Comparison of ENCODE assay signal across 2 cellular contexts in the genomic region with DNA sequence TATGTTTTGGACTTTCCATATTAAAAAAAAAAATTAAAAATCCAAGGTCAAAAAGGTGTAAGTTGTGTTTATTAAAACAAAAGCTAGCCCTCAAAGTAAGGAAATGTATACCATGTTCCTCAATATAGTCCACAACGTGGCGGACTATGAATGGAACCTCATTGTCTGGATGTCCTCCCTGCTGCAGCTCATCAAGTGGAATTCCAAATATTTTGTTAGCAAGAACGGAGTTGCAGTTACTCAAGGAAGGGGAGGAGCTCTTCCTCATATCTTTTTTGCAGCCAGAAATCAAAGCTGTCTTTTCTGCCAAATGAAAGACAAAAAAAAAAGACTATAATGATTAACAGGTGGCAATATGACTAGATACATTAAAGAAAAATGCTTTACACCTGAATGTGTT.
TF ChIP-seq lines count a peak whose summit lies in the region.

No MANE protein-coding gene starts in this region.

TF ChIP-seq in HepG2, 621 proteins besides CTCF, POLR2A, EP300 and RAD21 (continues in another document):
- TF ChIP-seq MED8 (CRISPR knock-in tag; IDR thresholded peaks at IDR 0.05; ENCODE audit: insufficient replicate concordance) (no peak), SIN3A (IDR thresholded peaks at IDR 0.05; ENCODE audit: borderline replicate concordance, low read depth, low read length) (no peak), ZNF772 (CRISPR knock-in tag; IDR thresholded peaks at IDR 0.05) (no peak), KDM5A (IDR thresholded peaks at IDR 0.05; ENCODE audit: borderline replicate concordance, low read length) (no peak), XRCC5 (optimal IDR thresholded peaks at IDR 0.05; ENCODE audit: low read length) (no peak), ZNF230 (CRISPR knock-in tag; IDR thresholded peaks at IDR 0.05) (no peak), ZNF678 (CRISPR knock-in tag; IDR thresholded peaks at IDR 0.05) (no peak), ZNF644 (CRISPR knock-in tag; IDR thresholded peaks at IDR 0.05; ENCODE audit: low read depth) (0 out of 2 replicates have a peak, but pooled peaks have one; percentile 38), TOE1 (CRISPR knock-in tag; IDR thresholded peaks at IDR 0.05) (no peak), HHEX (CRISPR knock-in tag; IDR thresholded peaks at IDR 0.05) (no peak), SOX5 (CRISPR knock-in tag; IDR thresholded peaks at IDR 0.05; ENCODE audit: borderline replicate concordance) (no peak), SP5 (CRISPR knock-in tag; IDR thresholded peaks at IDR 0.05; ENCODE audit: borderline replicate concordance, low read depth) (peak; percentile 30; the same call in 1 of the 2 replicates), ZNF749 (CRISPR knock-in tag; IDR thresholded peaks at IDR 0.05; ENCODE audit: borderline replicate concordance) (no peak), ZNF549 (CRISPR knock-in tag; IDR thresholded peaks at IDR 0.05) (no peak), SOX6 (IDR thresholded peaks at IDR 0.05) (no peak), SOX6 (CRISPR knock-in tag; IDR thresholded peaks at IDR 0.05) (0 out of 2 replicates have a peak, but pooled peaks have one; percentile 12), ZNF20 (CRISPR knock-in tag; IDR thresholded peaks at IDR 0.05) (no peak), SRF (IDR thresholded peaks at IDR 0.05; ENCODE audit: low read depth, low read length) (no peak), KDM5B (CRISPR knock-in tag; IDR thresholded peaks at IDR 0.05; ENCODE audit: borderline replicate concordance) (no peak)
- TF ChIP-seq, protein P1, sequence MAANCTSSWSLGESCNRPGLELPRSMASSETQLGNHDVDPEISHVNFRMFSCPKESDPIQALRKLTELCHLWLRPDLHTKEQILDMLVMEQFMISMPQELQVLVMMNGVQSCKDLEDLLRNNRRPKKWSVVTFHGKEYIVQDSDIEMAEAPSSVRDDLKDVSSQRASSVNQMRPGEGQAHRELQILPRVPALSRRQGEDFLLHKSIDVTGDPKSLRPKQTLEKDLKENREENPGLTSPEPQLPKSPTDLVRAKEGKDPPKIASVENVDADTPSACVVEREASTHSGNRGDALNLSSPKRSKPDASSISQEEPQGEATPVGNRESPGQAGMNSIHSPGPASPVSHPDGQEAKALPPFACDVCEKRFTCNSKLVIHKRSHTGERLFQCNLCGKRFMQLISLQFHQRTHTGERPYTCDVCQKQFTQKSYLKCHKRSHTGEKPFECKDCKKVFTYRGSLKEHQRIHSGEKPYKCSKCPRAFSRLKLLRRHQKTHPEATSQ (CRISPR knock-in tag; IDR thresholded peaks at IDR 0.05; ENCODE audit: borderline replicate concordance) = no peak
- TF ChIP-seq, protein P2, sequence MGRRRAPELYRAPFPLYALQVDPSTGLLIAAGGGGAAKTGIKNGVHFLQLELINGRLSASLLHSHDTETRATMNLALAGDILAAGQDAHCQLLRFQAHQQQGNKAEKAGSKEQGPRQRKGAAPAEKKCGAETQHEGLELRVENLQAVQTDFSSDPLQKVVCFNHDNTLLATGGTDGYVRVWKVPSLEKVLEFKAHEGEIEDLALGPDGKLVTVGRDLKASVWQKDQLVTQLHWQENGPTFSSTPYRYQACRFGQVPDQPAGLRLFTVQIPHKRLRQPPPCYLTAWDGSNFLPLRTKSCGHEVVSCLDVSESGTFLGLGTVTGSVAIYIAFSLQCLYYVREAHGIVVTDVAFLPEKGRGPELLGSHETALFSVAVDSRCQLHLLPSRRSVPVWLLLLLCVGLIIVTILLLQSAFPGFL (CRISPR knock-in tag; IDR thresholded peaks at IDR 0.05) = no peak
- TF ChIP-seq, protein P3, sequence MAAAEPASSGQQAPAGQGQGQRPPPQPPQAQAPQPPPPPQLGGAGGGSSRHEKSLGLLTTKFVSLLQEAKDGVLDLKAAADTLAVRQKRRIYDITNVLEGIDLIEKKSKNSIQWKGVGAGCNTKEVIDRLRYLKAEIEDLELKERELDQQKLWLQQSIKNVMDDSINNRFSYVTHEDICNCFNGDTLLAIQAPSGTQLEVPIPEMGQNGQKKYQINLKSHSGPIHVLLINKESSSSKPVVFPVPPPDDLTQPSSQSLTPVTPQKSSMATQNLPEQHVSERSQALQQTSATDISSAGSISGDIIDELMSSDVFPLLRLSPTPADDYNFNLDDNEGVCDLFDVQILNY (CRISPR knock-in tag; conservative IDR thresholded peaks at IDR 0.05) = no peak
- TF ChIP-seq, protein P4, sequence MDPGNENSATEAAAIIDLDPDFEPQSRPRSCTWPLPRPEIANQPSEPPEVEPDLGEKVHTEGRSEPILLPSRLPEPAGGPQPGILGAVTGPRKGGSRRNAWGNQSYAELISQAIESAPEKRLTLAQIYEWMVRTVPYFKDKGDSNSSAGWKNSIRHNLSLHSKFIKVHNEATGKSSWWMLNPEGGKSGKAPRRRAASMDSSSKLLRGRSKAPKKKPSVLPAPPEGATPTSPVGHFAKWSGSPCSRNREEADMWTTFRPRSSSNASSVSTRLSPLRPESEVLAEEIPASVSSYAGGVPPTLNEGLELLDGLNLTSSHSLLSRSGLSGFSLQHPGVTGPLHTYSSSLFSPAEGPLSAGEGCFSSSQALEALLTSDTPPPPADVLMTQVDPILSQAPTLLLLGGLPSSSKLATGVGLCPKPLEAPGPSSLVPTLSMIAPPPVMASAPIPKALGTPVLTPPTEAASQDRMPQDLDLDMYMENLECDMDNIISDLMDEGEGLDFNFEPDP (CRISPR knock-in tag; conservative IDR thresholded peaks at IDR 0.05) = no peak
- TF ChIP-seq, protein P5, sequence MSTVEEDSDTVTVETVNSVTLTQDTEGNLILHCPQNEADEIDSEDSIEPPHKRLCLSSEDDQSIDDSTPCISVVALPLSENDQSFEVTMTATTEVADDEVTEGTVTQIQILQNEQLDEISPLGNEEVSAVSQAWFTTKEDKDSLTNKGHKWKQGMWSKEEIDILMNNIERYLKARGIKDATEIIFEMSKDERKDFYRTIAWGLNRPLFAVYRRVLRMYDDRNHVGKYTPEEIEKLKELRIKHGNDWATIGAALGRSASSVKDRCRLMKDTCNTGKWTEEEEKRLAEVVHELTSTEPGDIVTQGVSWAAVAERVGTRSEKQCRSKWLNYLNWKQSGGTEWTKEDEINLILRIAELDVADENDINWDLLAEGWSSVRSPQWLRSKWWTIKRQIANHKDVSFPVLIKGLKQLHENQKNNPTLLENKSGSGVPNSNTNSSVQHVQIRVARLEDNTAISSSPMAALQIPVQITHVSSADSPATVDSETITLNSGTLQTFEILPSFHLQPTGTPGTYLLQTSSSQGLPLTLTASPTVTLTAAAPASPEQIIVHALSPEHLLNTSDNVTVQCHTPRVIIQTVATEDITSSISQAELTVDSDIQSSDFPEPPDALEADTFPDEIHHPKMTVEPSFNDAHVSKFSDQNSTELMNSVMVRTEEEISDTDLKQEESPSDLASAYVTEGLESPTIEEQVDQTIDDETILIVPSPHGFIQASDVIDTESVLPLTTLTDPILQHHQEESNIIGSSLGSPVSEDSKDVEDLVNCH (CRISPR knock-in tag; IDR thresholded peaks at IDR 0.05) = no peak

TF ChIP-seq in K562, 482 proteins besides CTCF, POLR2A, EP300 and RAD21:
- TF ChIP-seq RBM14 (IDR thresholded peaks at IDR 0.05; ENCODE audit: borderline replicate concordance, insufficient read depth, low read depth, low read length) = no peak
- TF ChIP-seq ZNF41 (CRISPR knock-in tag; conservative IDR thresholded peaks at IDR 0.05) = no peak
- TF ChIP-seq, protein P6, sequence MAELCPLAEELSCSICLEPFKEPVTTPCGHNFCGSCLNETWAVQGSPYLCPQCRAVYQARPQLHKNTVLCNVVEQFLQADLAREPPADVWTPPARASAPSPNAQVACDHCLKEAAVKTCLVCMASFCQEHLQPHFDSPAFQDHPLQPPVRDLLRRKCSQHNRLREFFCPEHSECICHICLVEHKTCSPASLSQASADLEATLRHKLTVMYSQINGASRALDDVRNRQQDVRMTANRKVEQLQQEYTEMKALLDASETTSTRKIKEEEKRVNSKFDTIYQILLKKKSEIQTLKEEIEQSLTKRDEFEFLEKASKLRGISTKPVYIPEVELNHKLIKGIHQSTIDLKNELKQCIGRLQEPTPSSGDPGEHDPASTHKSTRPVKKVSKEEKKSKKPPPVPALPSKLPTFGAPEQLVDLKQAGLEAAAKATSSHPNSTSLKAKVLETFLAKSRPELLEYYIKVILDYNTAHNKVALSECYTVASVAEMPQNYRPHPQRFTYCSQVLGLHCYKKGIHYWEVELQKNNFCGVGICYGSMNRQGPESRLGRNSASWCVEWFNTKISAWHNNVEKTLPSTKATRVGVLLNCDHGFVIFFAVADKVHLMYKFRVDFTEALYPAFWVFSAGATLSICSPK (IDR thresholded peaks at IDR 0.05; ENCODE audit: borderline replicate concordance) = no peak
- no peak for TF ChIP-seq GABPA (tag; conservative IDR thresholded peaks at IDR 0.05; ENCODE audit: low read depth)
- TF ChIP-seq ZNF79 (CRISPR knock-in tag; IDR thresholded peaks at IDR 0.05; ENCODE audit: low read depth) = no peak
- no peak for TF ChIP-seq ZNF12 (CRISPR knock-in tag; IDR thresholded peaks at IDR 0.05)
- no peak for TF ChIP-seq PHF21A (IDR thresholded peaks at IDR 0.05; ENCODE audit: borderline replicate concordance, low read depth)
- no peak for TF ChIP-seq FOXM1 (IDR thresholded peaks at IDR 0.05; ENCODE audit: low read depth)
- TF ChIP-seq FOXM1 (CRISPR knock-in tag; IDR thresholded peaks at IDR 0.05; ENCODE audit: low read depth) = no peak
- no peak for TF ChIP-seq SRSF1 (IDR thresholded peaks at IDR 0.05; ENCODE audit: low read depth, low read length)
- TF ChIP-seq, protein P7, sequence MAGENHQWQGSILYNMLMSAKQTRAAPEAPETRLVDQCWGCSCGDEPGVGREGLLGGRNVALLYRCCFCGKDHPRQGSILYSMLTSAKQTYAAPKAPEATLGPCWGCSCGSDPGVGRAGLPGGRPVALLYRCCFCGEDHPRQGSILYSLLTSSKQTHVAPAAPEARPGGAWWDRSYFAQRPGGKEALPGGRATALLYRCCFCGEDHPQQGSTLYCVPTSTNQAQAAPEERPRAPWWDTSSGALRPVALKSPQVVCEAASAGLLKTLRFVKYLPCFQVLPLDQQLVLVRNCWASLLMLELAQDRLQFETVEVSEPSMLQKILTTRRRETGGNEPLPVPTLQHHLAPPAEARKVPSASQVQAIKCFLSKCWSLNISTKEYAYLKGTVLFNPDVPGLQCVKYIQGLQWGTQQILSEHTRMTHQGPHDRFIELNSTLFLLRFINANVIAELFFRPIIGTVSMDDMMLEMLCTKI (IDR thresholded peaks at IDR 0.05; ENCODE audit: partially characterized antibody) = no peak
- TF ChIP-seq, protein P8, sequence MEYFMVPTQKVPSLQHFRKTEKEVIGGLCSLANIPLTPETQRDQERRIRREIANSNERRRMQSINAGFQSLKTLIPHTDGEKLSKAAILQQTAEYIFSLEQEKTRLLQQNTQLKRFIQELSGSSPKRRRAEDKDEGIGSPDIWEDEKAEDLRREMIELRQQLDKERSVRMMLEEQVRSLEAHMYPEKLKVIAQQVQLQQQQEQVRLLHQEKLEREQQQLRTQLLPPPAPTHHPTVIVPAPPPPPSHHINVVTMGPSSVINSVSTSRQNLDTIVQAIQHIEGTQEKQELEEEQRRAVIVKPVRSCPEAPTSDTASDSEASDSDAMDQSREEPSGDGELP (CRISPR knock-in tag; IDR thresholded peaks at IDR 0.05; ENCODE audit: borderline replicate concordance) = no peak
- no peak for TF ChIP-seq BHLHE40 (IDR thresholded peaks at IDR 0.05; ENCODE audit: low read length)
- no peak for TF ChIP-seq CBFB (CRISPR knock-in tag; IDR thresholded peaks at IDR 0.05)
- TF ChIP-seq SNRNP70 (optimal IDR thresholded peaks at IDR 0.05; ENCODE audit: low read depth, low read length) = no peak
